ENCODE assay signal across 22 cellular contexts in genomic region chr1:38641661-38642060, GRCh38.
"Had no signal": no experiment of that assay in that cellular context is flagged by ENCODE, and none has a peak within 500 bp of the region (broad histone marks: within the 10 kb centered on the region; RNA-seq: fewer than 3 reads in every experiment).

No MANE protein-coding gene starts in this region.

- H3K4me1 ChIP-seq: colonic mucosa, esophagus squamous epithelium, foreskin keratinocyte, gastrocnemius medialis, gastroesophageal sphincter, heart left ventricle, heart right ventricle had no signal

- H3K27me3 ChIP-seq: colonic mucosa, foreskin keratinocyte, gastrocnemius medialis had no signal

- H3K27ac ChIP-seq: colonic mucosa, coronary artery, dorsolateral prefrontal cortex, epithelial cell of prostate, esophagus squamous epithelium, foreskin keratinocyte, gastrocnemius medialis, gastroesophageal sphincter, heart left ventricle, heart right ventricle had no signal

- H3K9me3 ChIP-seq: colonic mucosa, esophagus squamous epithelium, gastrocnemius medialis had no signal

- H3K4me3 ChIP-seq: colonic mucosa, coronary artery, dorsolateral prefrontal cortex, esophagus squamous epithelium, gastrocnemius medialis, gastroesophageal sphincter, heart left ventricle, heart right ventricle had no signal

- DNase-seq: colonic mucosa; cortex of kidney; dermis blood vessel endothelial cell; dorsolateral prefrontal cortex; effector CD4-positive, alpha-beta T cell; effector CD8-positive, alpha-beta T cell; effector memory CD4-positive, alpha-beta T cell; effector memory CD8-positive, alpha-beta T cell; endodermal cell; erythroblast; esophagus squamous epithelium; foreskin fibroblast; foreskin keratinocyte; foreskin melanocyte; gastrocnemius medialis; glutamatergic neuron; head of caudate nucleus; heart left ventricle; heart right ventricle had no signal

- H3K36me3 ChIP-seq: colonic mucosa, esophagus squamous epithelium, gastrocnemius medialis, gastroesophageal sphincter, heart left ventricle, heart right ventricle had no signal
